Comparison of ENCODE assay signal across 1 cellular context in genomic region chr13:113220141-113220598, GRCh38.
A peak's percentile ranks its signal among the peaks of the same experiment; 100 is the strongest.
TF ChIP-seq lines count a peak whose summit lies in the region.

No MANE protein-coding gene starts in this region.

TF ChIP-seq in HepG2, 621 proteins besides CTCF, POLR2A, EP300 and RAD21 (continued from another document and continues in another):
- no peak for TF ChIP-seq PREB (CRISPR knock-in tag; IDR thresholded peaks at IDR 0.05)
- no peak for TF ChIP-seq NR3C1 (CRISPR knock-in tag; IDR thresholded peaks at IDR 0.05)
- TF ChIP-seq KLF12 (CRISPR knock-in tag; IDR thresholded peaks at IDR 0.05; ENCODE audit: borderline replicate concordance) = no peak
- peak; percentile 38; the same call in 1 of the 2 replicates for TF ChIP-seq UBTF (CRISPR knock-in tag; IDR thresholded peaks at IDR 0.05)
- TF ChIP-seq ZNF552 (CRISPR knock-in tag; IDR thresholded peaks at IDR 0.05; ENCODE audit: borderline replicate concordance) = no peak
- TF ChIP-seq MTA3 (CRISPR knock-in tag; IDR thresholded peaks at IDR 0.05) = no peak
- TF ChIP-seq XBP1 (CRISPR knock-in tag; IDR thresholded peaks at IDR 0.05) = no peak
- no peak for TF ChIP-seq HES4 (CRISPR knock-in tag; IDR thresholded peaks at IDR 0.05; ENCODE audit: borderline replicate concordance)
- TF ChIP-seq HOXA3 (CRISPR knock-in tag; IDR thresholded peaks at IDR 0.05) = peak; percentile 84
- TF ChIP-seq ZNF337 (CRISPR knock-in tag; IDR thresholded peaks at IDR 0.05; ENCODE audit: borderline replicate concordance, low read depth) = no peak
- no peak for TF ChIP-seq CHCHD3 (CRISPR knock-in tag; IDR thresholded peaks at IDR 0.05)
- no peak for TF ChIP-seq DDIT3 (CRISPR knock-in tag; IDR thresholded peaks at IDR 0.05)
- no peak for TF ChIP-seq SATB2 (CRISPR knock-in tag; IDR thresholded peaks at IDR 0.05)
- peak; percentile 56; the same call in 1 of the 2 replicates for TF ChIP-seq FOXC1 (CRISPR knock-in tag; IDR thresholded peaks at IDR 0.05; ENCODE audit: borderline replicate concordance)
- TF ChIP-seq TARDBP (CRISPR knock-in tag; IDR thresholded peaks at IDR 0.05) = peak; percentile 48; the same call in 1 of the 2 replicates
- TF ChIP-seq CSRNP2 (CRISPR knock-in tag; conservative IDR thresholded peaks at IDR 0.05; ENCODE audit: low read depth) = no peak
- TF ChIP-seq ZNF253 (CRISPR knock-in tag; IDR thresholded peaks at IDR 0.05; ENCODE audit: borderline replicate concordance) = no peak
- no peak for TF ChIP-seq RFX1 (IDR thresholded peaks at IDR 0.05)
- TF ChIP-seq MXD3 (CRISPR knock-in tag; IDR thresholded peaks at IDR 0.05) = 0 out of 2 replicates have a peak, but pooled peaks have one; percentile 6
- TF ChIP-seq HNRNPUL1 (IDR thresholded peaks at IDR 0.05; ENCODE audit: low read depth, low read length) = no peak
- TF ChIP-seq GFI1 (CRISPR knock-in tag; IDR thresholded peaks at IDR 0.05; ENCODE audit: borderline replicate concordance) = no peak; the same call in 1 of the 2 replicates
- no peak for TF ChIP-seq REXO4 (CRISPR knock-in tag; IDR thresholded peaks at IDR 0.05; ENCODE audit: borderline replicate concordance)
- no peak for TF ChIP-seq CBX1 (IDR thresholded peaks at IDR 0.05; ENCODE audit: low read depth)
- TF ChIP-seq ZNF451 (CRISPR knock-in tag; IDR thresholded peaks at IDR 0.05) = no peak
- TF ChIP-seq MAZ (IDR thresholded peaks at IDR 0.05; ENCODE audit: borderline replicate concordance, low read depth, low read length) = no peak
- peak; percentile 49; the same call in 1 of the 2 replicates for TF ChIP-seq MAZ (CRISPR knock-in tag; IDR thresholded peaks at IDR 0.05; ENCODE audit: low read depth)
- TF ChIP-seq GATA4 (IDR thresholded peaks at IDR 0.05; ENCODE audit: borderline replicate concordance, low read depth) = 0 out of 2 replicates have a peak, but pooled peaks have one; percentile 25
- no peak for TF ChIP-seq ZNF20 (CRISPR knock-in tag; IDR thresholded peaks at IDR 0.05)
- TF ChIP-seq POGK (CRISPR knock-in tag; conservative IDR thresholded peaks at IDR 0.05) = peak; percentile 40; the same call in 1 of the 2 replicates
- TF ChIP-seq ERF (CRISPR knock-in tag; IDR thresholded peaks at IDR 0.05) = no peak; the same call in 1 of the 2 replicates
- TF ChIP-seq ZNF883 (CRISPR knock-in tag; IDR thresholded peaks at IDR 0.05; ENCODE audit: not compliant biosample characterization) = no peak
- no peak for TF ChIP-seq ZNF263 (CRISPR knock-in tag; IDR thresholded peaks at IDR 0.05)
- TF ChIP-seq SAP130 (CRISPR knock-in tag; IDR thresholded peaks at IDR 0.05; ENCODE audit: low read depth) = peak; percentile 83
- no peak for TF ChIP-seq ZIK1 (CRISPR knock-in tag; IDR thresholded peaks at IDR 0.05; ENCODE audit: borderline replicate concordance, low read depth)
- TF ChIP-seq SALL2 (CRISPR knock-in tag; IDR thresholded peaks at IDR 0.05) = no peak
- TF ChIP-seq ZNF10 (CRISPR knock-in tag; IDR thresholded peaks at IDR 0.05; ENCODE audit: borderline replicate concordance, low read depth) = no peak
- no peak for TF ChIP-seq NFE2L2 (IDR thresholded peaks at IDR 0.05; ENCODE audit: low read length)
- no peak for TF ChIP-seq MLX (CRISPR knock-in tag; IDR thresholded peaks at IDR 0.05)
- peak; percentile 78 for TF ChIP-seq RXRB (CRISPR knock-in tag; IDR thresholded peaks at IDR 0.05; ENCODE audit: borderline replicate concordance)
- TF ChIP-seq CREBL2 (CRISPR knock-in tag; IDR thresholded peaks at IDR 0.05; ENCODE audit: borderline replicate concordance) = no peak
- TF ChIP-seq ZNF280B (CRISPR knock-in tag; IDR thresholded peaks at IDR 0.05; ENCODE audit: borderline replicate concordance) = no peak
- TF ChIP-seq KDM5B (CRISPR knock-in tag; IDR thresholded peaks at IDR 0.05; ENCODE audit: borderline replicate concordance) = 0 out of 2 replicates have a peak, but pooled peaks have one; percentile 35
- peak; percentile 89 for TF ChIP-seq HNF4G (IDR thresholded peaks at IDR 0.05; ENCODE audit: borderline replicate concordance, low read depth, low read length)
- TF ChIP-seq HNF4G (CRISPR knock-in tag; IDR thresholded peaks at IDR 0.05; ENCODE audit: borderline replicate concordance, low read depth) = peak; percentile 81; the same call in 1 of the 2 replicates
- TF ChIP-seq FIP1L1 (IDR thresholded peaks at IDR 0.05; ENCODE audit: borderline replicate concordance, insufficient read depth, low read depth, low read length) = no peak
- no peak for TF ChIP-seq TFDP1 (CRISPR knock-in tag; IDR thresholded peaks at IDR 0.05; ENCODE audit: borderline replicate concordance)
- no peak for TF ChIP-seq HCFC1 (IDR thresholded peaks at IDR 0.05; ENCODE audit: low read depth, low read length)
- TF ChIP-seq GTF2F1 (IDR thresholded peaks at IDR 0.05; ENCODE audit: low read length) = no peak
- no peak for TF ChIP-seq ATRX (CRISPR knock-in tag; IDR thresholded peaks at IDR 0.05; ENCODE audit: borderline replicate concordance)
- no peak for TF ChIP-seq ZNF598 (CRISPR knock-in tag; IDR thresholded peaks at IDR 0.05; ENCODE audit: borderline replicate concordance)
- no peak for TF ChIP-seq GRHL1 (CRISPR knock-in tag; conservative IDR thresholded peaks at IDR 0.05)
- no peak for TF ChIP-seq DMAP1 (CRISPR knock-in tag; IDR thresholded peaks at IDR 0.05)
- TF ChIP-seq AGO1 (IDR thresholded peaks at IDR 0.05; ENCODE audit: low read depth, low read length, poor library complexity, severe bottlenecking) = no peak
- no peak for TF ChIP-seq ETV6 (CRISPR knock-in tag; conservative IDR thresholded peaks at IDR 0.05)
- TF ChIP-seq NFE2 (CRISPR knock-in tag; IDR thresholded peaks at IDR 0.05) = no peak
- TF ChIP-seq MED8 (CRISPR knock-in tag; IDR thresholded peaks at IDR 0.05; ENCODE audit: insufficient replicate concordance) = peak; percentile 47
